Comparison of ENCODE assay signal across 25 cellular contexts in genomic region chr1:42183210-42183609, GRCh38. TPM values are rescaled to one million over a fixed set of nuclear protein-coding genes. Genes with fewer than 3 reads are reported as not detected.
"Had no signal": no experiment of that assay in that cellular context is flagged by ENCODE, and none has a peak within 500 bp of the region (broad histone marks: within the 10 kb centered on the region; RNA-seq: fewer than 3 reads in every experiment).

No MANE protein-coding gene starts in this region.

- H3K9ac ChIP-seq: SK-N-SH had no signal

- H3K27me3 ChIP-seq: MG63 had no signal

- H3K4me3 ChIP-seq: MG63 had no signal

- H3K9me3 ChIP-seq: MG63, SK-N-SH had no signal

- ATAC-seq: Panc1, PC-3 had no signal

- H3K4me2 ChIP-seq: SK-N-SH had no signal

- H3K27ac ChIP-seq: HL-60, RWPE1 had no signal

- DNase-seq: Karpas-422; KG1; MG63; NCI-H1092; NCI-H1105 treated with DMSO at 0.1 percent for 48 hours; NCI-H1417 treated with DMSO at 0.1 percent for 48 hours; NCI-H146; NCI-H1694 treated with DMSO at 0.1 percent for 48 hours; NCI-H1930; NCI-H2081; NCI-H2107; NCI-H2227 treated with DMSO at 0.1 percent for 48 hours; NCI-H524; NCI-H526 treated with DMSO at 0.1 percent for 48 hours; NCI-H774; NK-92 treated with Interleukin-12 subunit alpha and Interleukin-12 subunit beta, amount 100 ng/mL, for 24 hours; PC-3; SHP77 had no signal

RNA-seq across cellular contexts. Expression of gene GUCA2A, which starts 18.7 kb away (rescaled TPM):
- total RNA-seq: NCI-H460, OCI-LY7, PC-3, SK-MEL-5 had no signal
- polyA plus RNA-seq: SK-N-SH had no signal

RNA-seq across cellular contexts. Expression of gene GUCA2B, which starts 30.0 kb away (rescaled TPM):
- total RNA-seq: NCI-H460, OCI-LY7, PC-3, SK-MEL-5 had no signal
- polyA plus RNA-seq: SK-N-SH had no signal
